8 cellular contexts compared by ENCODE assay signal in genomic region chr12:49342066-49342913, GRCh38. TPM values are rescaled to one million over a fixed set of nuclear protein-coding genes. Genes with fewer than 3 reads are reported as not detected.
A peak's percentile ranks its signal among the peaks of the same experiment; 100 is the strongest.
DNase-seq lines count a peak whose midpoint lies in the region; ATAC-seq and TF ChIP-seq lines count a peak whose summit lies in the region.

No MANE protein-coding gene starts in this region.

- in situ Hi-C loops in KBM-7 (cut with MboI; ENCODE audit: low pct_unique_long_range_greater_than_20kb, low sequenced_read_pairs) = no loop called here

- H3K4me3 ChIP-seq in fibroblast of the aortic adventitia (ENCODE audit: low read depth, low read length) = peak overlapping the region; percentile 56

- intact Hi-C loops in activated T-helper 2 cell treated with anti-CD3 and anti-CD28 coated beads, Interferon-gamma antibody, Interleukin-2, Interleukin-4, amounts not matched to agents 10 μg/mL and 5 μg/mL and 100 μg/mL, durations not matched to agents 14 hours and 24 hours and 36 hours (cut with micrococcal nuclease) = loop anchor here (1.0 kb wide), 2 partner anchors 46 to 54 kb away; no protein-coding TSS in a partner anchor

- peak; percentile 35 for ATAC-seq in GM21367 (IDR thresholded peaks at IDR 0.05; ENCODE audit: unreplicated experiment)
- ATAC-seq in stimulated activated naive CD8-positive, alpha-beta T cell treated with anti-CD3 and anti-CD28 coated beads, Interleukin-15, Interleukin-2, amounts not matched to agents 100 U/mL and 50 U/mL, for 24 hours = peak; percentile 84

- H3K4me1 Mint-ChIP-seq in activated T-helper 2 cell treated with anti-CD3 and anti-CD28 coated beads, Interferon-gamma antibody, Interleukin-2, Interleukin-4, amounts not matched to agents 10 μg/mL and 5 μg/mL and 100 μg/mL, durations not matched to agents 14 hours and 24 hours and 36 hours (ENCODE audit: low read depth) = peaks cover 26% of the 10 kb centered on the region
- H3K4me1 Mint-ChIP-seq in nephron progenitor cell = peaks cover 82% of the 10 kb centered on the region

- peak; percentile 79 for DNase-seq in CD1c-positive myeloid dendritic cell (ENCODE audit: extremely low spot score)
- DNase-seq in KBM-7 = peak; percentile 98
- DNase-seq in RPMI7951 (ENCODE audit: low read depth) = peak; percentile 28
- peak; percentile 67 for DNase-seq in activated T-helper 2 cell treated with anti-CD3 and anti-CD28 coated beads, Interferon-gamma antibody, Interleukin-2, Interleukin-4, amounts not matched to agents 10 μg/mL and 5 μg/mL and 100 μg/mL, durations not matched to agents 14 hours and 24 hours and 36 hours (ENCODE audit: low spot score)
- peak; percentile 67 for DNase-seq in fibroblast of the aortic adventitia (ENCODE audit: low read depth)
- peak; percentile 93 for DNase-seq in nephron progenitor cell
- peak; percentile 92 for DNase-seq in stimulated activated naive CD8-positive, alpha-beta T cell treated with anti-CD3 and anti-CD28 coated beads, Interleukin-15, Interleukin-2, amounts not matched to agents 100 U/mL and 50 U/mL, for 24 hours

- no peak overlapping the region for H3K27ac Mint-ChIP-seq in activated T-helper 2 cell treated with anti-CD3 and anti-CD28 coated beads, Interferon-gamma antibody, Interleukin-2, Interleukin-4, amounts not matched to agents 10 μg/mL and 5 μg/mL and 100 μg/mL, durations not matched to agents 14 hours and 24 hours and 36 hours
- no peak overlapping the region for H3K27ac Mint-ChIP-seq in nephron progenitor cell

- H3K9me3 Mint-ChIP-seq in activated T-helper 2 cell treated with anti-CD3 and anti-CD28 coated beads, Interferon-gamma antibody, Interleukin-2, Interleukin-4, amounts not matched to agents 10 μg/mL and 5 μg/mL and 100 μg/mL, durations not matched to agents 14 hours and 24 hours and 36 hours = no peaks in the 10 kb centered on the region
- H3K9me3 Mint-ChIP-seq in nephron progenitor cell = no peaks in the 10 kb centered on the region

- H3K27me3 Mint-ChIP-seq in activated T-helper 2 cell treated with anti-CD3 and anti-CD28 coated beads, Interferon-gamma antibody, Interleukin-2, Interleukin-4, amounts not matched to agents 10 μg/mL and 5 μg/mL and 100 μg/mL, durations not matched to agents 14 hours and 24 hours and 36 hours (ENCODE audit: low read depth) = peaks cover 81% of the 10 kb centered on the region
- H3K27me3 Mint-ChIP-seq in nephron progenitor cell (ENCODE audit: low read depth, poor library complexity) = peaks cover 89% of the 10 kb centered on the region

- peak overlapping the region; percentile 37 for H3K4me3 Mint-ChIP-seq in activated T-helper 2 cell treated with anti-CD3 and anti-CD28 coated beads, Interferon-gamma antibody, Interleukin-2, Interleukin-4, amounts not matched to agents 10 μg/mL and 5 μg/mL and 100 μg/mL, durations not matched to agents 14 hours and 24 hours and 36 hours (ENCODE audit: low read depth)
- peak overlapping the region; percentile 77 for H3K4me3 Mint-ChIP-seq in nephron progenitor cell

- peak; percentile 69 for TF ChIP-seq CTCF in fibroblast of the aortic adventitia (IDR thresholded peaks at IDR 0.05; ENCODE audit: insufficient read depth, low read length)
- peak; percentile 99 for TF ChIP-seq CTCF in nephron progenitor cell (IDR thresholded peaks at IDR 0.05)

- no peaks in the 10 kb centered on the region for H3K36me3 Mint-ChIP-seq in activated T-helper 2 cell treated with anti-CD3 and anti-CD28 coated beads, Interferon-gamma antibody, Interleukin-2, Interleukin-4, amounts not matched to agents 10 μg/mL and 5 μg/mL and 100 μg/mL, durations not matched to agents 14 hours and 24 hours and 36 hours (ENCODE audit: low read depth)
- no peaks in the 10 kb centered on the region for H3K36me3 Mint-ChIP-seq in nephron progenitor cell (ENCODE audit: low read depth)

RNA-seq across cellular contexts. Expression of gene DNAJC22, which starts 4.4 kb away (rescaled TPM):
- total RNA-seq in RPMI7951 (2014; rRNA removed; shearing (Covaris generic)) = 7.9 and 10.4 TPM in 2 replicates
- total RNA-seq in activated T-helper 2 cell treated with anti-CD3 and anti-CD28 coated beads, Interferon-gamma antibody, Interleukin-2, Interleukin-4, amounts not matched to agents 10 μg/mL and 5 μg/mL and 100 μg/mL, durations not matched to agents 14 hours and 24 hours and 36 hours = 0.09 TPM in 1 of 2 replicates, not detected in the other
- 1.6 and 2.5 TPM in 2 replicates for total RNA-seq in fibroblast of the aortic adventitia (ENCODE audit: low replicate concordance)

RNA-seq across cellular contexts. Expression of gene C1QL4, which starts 5.3 kb away (rescaled TPM):
- total RNA-seq in RPMI7951 (2014; rRNA removed; shearing (Covaris generic)) = 1.7 and 3.3 TPM in 2 replicates
- not detected in 2 replicates for total RNA-seq in activated T-helper 2 cell treated with anti-CD3 and anti-CD28 coated beads, Interferon-gamma antibody, Interleukin-2, Interleukin-4, amounts not matched to agents 10 μg/mL and 5 μg/mL and 100 μg/mL, durations not matched to agents 14 hours and 24 hours and 36 hours
- 0.18 TPM in 1 of 2 replicates, not detected in the other for total RNA-seq in fibroblast of the aortic adventitia (ENCODE audit: low replicate concordance)

RNA-seq across cellular contexts. Expression of gene TROAP, which starts 19.2 kb away (rescaled TPM):
- total RNA-seq in RPMI7951 (2014; rRNA removed; shearing (Covaris generic)) = 49.3 and 59.5 TPM in 2 replicates
- total RNA-seq in activated T-helper 2 cell treated with anti-CD3 and anti-CD28 coated beads, Interferon-gamma antibody, Interleukin-2, Interleukin-4, amounts not matched to agents 10 μg/mL and 5 μg/mL and 100 μg/mL, durations not matched to agents 14 hours and 24 hours and 36 hours = 58.3 and 59.3 TPM in 2 replicates
- total RNA-seq in fibroblast of the aortic adventitia (ENCODE audit: low replicate concordance) = 4.0 and 11.3 TPM in 2 replicates

RNA-seq across cellular contexts. Expression of gene SPATS2, which starts 25.0 kb away (rescaled TPM):
- 14.8 and 17.7 TPM in 2 replicates for total RNA-seq in RPMI7951 (2014; rRNA removed; shearing (Covaris generic))
- total RNA-seq in activated T-helper 2 cell treated with anti-CD3 and anti-CD28 coated beads, Interferon-gamma antibody, Interleukin-2, Interleukin-4, amounts not matched to agents 10 μg/mL and 5 μg/mL and 100 μg/mL, durations not matched to agents 14 hours and 24 hours and 36 hours = 17.9 and 19.3 TPM in 2 replicates
- total RNA-seq in fibroblast of the aortic adventitia (ENCODE audit: low replicate concordance) = 25.1 and 34.1 TPM in 2 replicates

RNA-seq across cellular contexts. Expression of gene PRPH, which starts 47.3 kb away (rescaled TPM):
- total RNA-seq in RPMI7951 (2014; rRNA removed; shearing (Covaris generic)) = 0.12 TPM in 1 of 2 replicates, not detected in the other
- total RNA-seq in activated T-helper 2 cell treated with anti-CD3 and anti-CD28 coated beads, Interferon-gamma antibody, Interleukin-2, Interleukin-4, amounts not matched to agents 10 μg/mL and 5 μg/mL and 100 μg/mL, durations not matched to agents 14 hours and 24 hours and 36 hours = not detected in 2 replicates
- total RNA-seq in fibroblast of the aortic adventitia (ENCODE audit: low replicate concordance) = 0.18 and 0.33 TPM in 2 replicates

Comparison
In these comparisons a context has a peak if more than half of its experiments do, and no peak if none do; other contexts are left out.
1. Peak in every context shown above with its lines: DNase-seq, ATAC-seq and H3K4me3 ChIP-seq.
2. DNase-seq: peak in every context shown above with its lines; median percentile 98 in KBM-7; 93 in nephron progenitor cell; 92 in stimulated activated naive CD8-positive, alpha-beta T cell treated with anti-CD3 and anti-CD28 coated beads, Interleukin-15, Interleukin-2, amounts not matched to agents 100 U/mL and 50 U/mL, for 24 hours; 79 in CD1c-positive myeloid dendritic cell; 67 in activated T-helper 2 cell treated with anti-CD3 and anti-CD28 coated beads, Interferon-gamma antibody, Interleukin-2, Interleukin-4, amounts not matched to agents 10 μg/mL and 5 μg/mL and 100 μg/mL, durations not matched to agents 14 hours and 24 hours and 36 hours; 67 in fibroblast of the aortic adventitia; 28 in RPMI7951.